ENCODE assay signal across 1 cellular context in the genomic region with DNA sequence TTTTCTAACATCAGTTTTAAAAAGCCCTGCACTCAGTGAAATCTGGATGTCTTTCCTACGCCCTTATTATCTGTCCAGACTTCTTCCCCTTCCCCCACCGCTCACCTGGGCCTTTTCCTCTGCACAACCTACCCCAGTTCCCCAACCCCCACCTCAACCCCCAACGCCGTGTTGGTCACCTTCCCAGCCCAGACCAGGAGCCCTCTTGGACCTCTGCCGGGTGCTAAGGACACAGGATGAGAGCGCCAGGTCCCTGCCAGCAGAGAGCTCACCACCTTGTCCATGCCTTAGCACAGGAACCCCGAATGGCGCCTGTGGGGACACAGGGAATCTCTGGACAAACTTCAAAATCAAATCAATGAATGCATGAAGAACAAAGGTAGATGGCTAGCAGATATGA.
TF ChIP-seq lines count a peak whose summit lies in the region.

No MANE protein-coding gene starts in this region.

TF ChIP-seq in SK-N-SH, 30 proteins besides CTCF, POLR2A, EP300 and RAD21 (continued from another document):
- TF ChIP-seq USF2 (IDR thresholded peaks at IDR 0.05; ENCODE audit: borderline replicate concordance, low read depth, low read length): no peak
- no peak for TF ChIP-seq RFX5 (IDR thresholded peaks at IDR 0.05; ENCODE audit: low read length)
- no peak for TF ChIP-seq TCF12 (IDR thresholded peaks at IDR 0.05)
- no peak for TF ChIP-seq FOSL2 (IDR thresholded peaks at IDR 0.05; ENCODE audit: borderline replicate concordance, low read depth)
- no peak for TF ChIP-seq SMC3 (IDR thresholded peaks at IDR 0.05; ENCODE audit: low read depth, low read length)
- TF ChIP-seq, protein P1, sequence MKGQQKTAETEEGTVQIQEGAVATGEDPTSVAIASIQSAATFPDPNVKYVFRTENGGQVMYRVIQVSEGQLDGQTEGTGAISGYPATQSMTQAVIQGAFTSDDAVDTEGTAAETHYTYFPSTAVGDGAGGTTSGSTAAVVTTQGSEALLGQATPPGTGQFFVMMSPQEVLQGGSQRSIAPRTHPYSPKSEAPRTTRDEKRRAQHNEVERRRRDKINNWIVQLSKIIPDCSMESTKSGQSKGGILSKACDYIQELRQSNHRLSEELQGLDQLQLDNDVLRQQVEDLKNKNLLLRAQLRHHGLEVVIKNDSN (IDR thresholded peaks at IDR 0.05; ENCODE audit: borderline replicate concordance, low read depth): no peak
- no peak for TF ChIP-seq ZBTB33 (IDR thresholded peaks at IDR 0.05; ENCODE audit: borderline replicate concordance, low read depth)
- no peak for TF ChIP-seq JUND (IDR thresholded peaks at IDR 0.05)
- TF ChIP-seq GATA2 (CRISPR knock-in tag; IDR thresholded peaks at IDR 0.05): no peak
- no peak for TF ChIP-seq RXRA (IDR thresholded peaks at IDR 0.05; ENCODE audit: borderline replicate concordance, low read depth)
- TF ChIP-seq MEF2A (IDR thresholded peaks at IDR 0.05; ENCODE audit: borderline replicate concordance, low read depth): no peak
- no peak for TF ChIP-seq YY1 (IDR thresholded peaks at IDR 0.05; ENCODE audit: low read depth)
- no peak for TF ChIP-seq NFIC (IDR thresholded peaks at IDR 0.05; ENCODE audit: borderline replicate concordance)
- no peak for TF ChIP-seq ELF1 (IDR thresholded peaks at IDR 0.05)
- no peak for TF ChIP-seq TAF1 (IDR thresholded peaks at IDR 0.05; ENCODE audit: borderline replicate concordance, low read depth, low read length)
